ENCODE assay signal across 36 cellular contexts in the genomic region with DNA sequence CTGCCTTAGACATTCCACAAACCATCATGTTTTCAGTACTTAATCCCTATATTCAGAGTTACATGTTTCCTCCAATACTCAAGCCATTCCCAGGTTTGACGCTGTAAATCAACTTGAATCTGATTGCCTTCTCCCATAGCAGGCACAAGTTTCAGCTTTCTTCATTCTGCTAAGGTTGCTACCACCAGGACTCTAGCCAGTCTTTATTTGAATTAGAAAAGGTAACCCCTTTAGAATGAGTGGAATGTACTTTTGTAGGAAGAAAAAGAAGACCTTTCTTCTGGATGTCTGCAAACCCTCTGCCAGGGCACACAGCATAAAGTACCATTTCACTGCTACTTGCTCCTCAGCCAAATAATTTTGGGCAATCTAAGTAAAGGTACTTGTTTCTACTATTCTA. TPM values are rescaled to one million over a fixed set of nuclear protein-coding genes. Genes with fewer than 3 reads are reported as not detected.
"Had no signal": no experiment of that assay in that cellular context is flagged by ENCODE, and none has a peak within 500 bp of the region (broad histone marks: within the 10 kb centered on the region; RNA-seq: fewer than 3 reads in every experiment).

No MANE protein-coding gene starts in this region.

- H3K4me3 ChIP-seq: heart left ventricle, left ventricle myocardium inferior, lung, mucosa of descending colon, right atrium auricular region, right lobe of liver, smooth muscle cell, testis, thyroid gland, upper lobe of right lung had no signal

- H3K27me3 ChIP-seq: heart left ventricle, neutrophil, right atrium auricular region, testis, thyroid gland, upper lobe of right lung had no signal

- H3K4me1 Mint-ChIP-seq: naive thymus-derived CD4-positive, alpha-beta T cell; nephron; neural crest cell; stimulated activated memory B cell treated with anti-CD40 and anti-IgM and Interleukin-4, amounts not matched to agents 10 μg/mL and 1 μg/mL and 100 μg/mL, for 72 hours; stimulated activated naive CD8-positive, alpha-beta T cell treated with anti-CD3 and anti-CD28 coated beads, Interleukin-15, amount 100 ng/mL, for 72 hours had no signal

- H3K27ac Mint-ChIP-seq: naive thymus-derived CD4-positive, alpha-beta T cell; nephron; stimulated activated memory B cell treated with anti-CD40 and anti-IgM and Interleukin-4, amounts not matched to agents 10 μg/mL and 1 μg/mL and 100 μg/mL, for 72 hours; stimulated activated naive CD8-positive, alpha-beta T cell treated with anti-CD3 and anti-CD28 coated beads, Interleukin-15, amount 100 ng/mL, for 72 hours had no signal

- H3K9me3 ChIP-seq: heart left ventricle, left ventricle myocardium inferior, mucosa of descending colon, neutrophil, right atrium auricular region, right lobe of liver, testis, thyroid gland, upper lobe of right lung had no signal

- H3K9ac ChIP-seq: parathyroid adenoma had no signal

- H2AFZ ChIP-seq: parathyroid adenoma had no signal

- H3K9me3 Mint-ChIP-seq: nephron; neural crest cell; stimulated activated memory B cell treated with anti-CD40 and anti-IgM and Interleukin-4, amounts not matched to agents 10 μg/mL and 1 μg/mL and 100 μg/mL, for 72 hours; stimulated activated naive CD8-positive, alpha-beta T cell treated with anti-CD3 and anti-CD28 coated beads, Interleukin-15, amount 100 ng/mL, for 72 hours had no signal

- H3K4me2 ChIP-seq: smooth muscle cell had no signal

- H3K27me3 Mint-ChIP-seq: naive thymus-derived CD4-positive, alpha-beta T cell; stimulated activated memory B cell treated with anti-CD40 and anti-IgM and Interleukin-4, amounts not matched to agents 10 μg/mL and 1 μg/mL and 100 μg/mL, for 72 hours; stimulated activated naive CD8-positive, alpha-beta T cell treated with anti-CD3 and anti-CD28 coated beads, Interleukin-15, amount 100 ng/mL, for 72 hours had no signal

- DNase-seq: heart left ventricle; hypothalamus; left ventricle myocardium inferior; midbrain; mucosa of descending colon; naive thymus-derived CD4-positive, alpha-beta T cell; occipital lobe; right lobe of liver; stimulated activated CD4-positive, alpha-beta T cell treated with anti-CD3 and anti-CD28 coated beads, Interleukin-1b, Interleukin-23, amount 100 ng/mL, for 48 hours; stimulated activated CD4-positive, alpha-beta T cell treated with anti-CD3 and anti-CD28 coated beads, Interleukin-2, amount 100 ng/mL, for 48 hours; stimulated activated CD4-positive, alpha-beta T cell treated with anti-CD3 and anti-CD28 coated beads, Interleukin-4, amount 100 ng/mL, for 4 hours; stimulated activated CD8-positive, alpha-beta memory T cell treated with anti-CD3 and anti-CD28 coated beads, Interleukin-4, amount 100 ng/mL, for 48 hours; stimulated activated naive CD4-positive, alpha-beta T cell treated with Interleukin-2 at 50 U/mL for 16 hours; stimulated activated naive CD8-positive, alpha-beta T cell treated with anti-CD3 and anti-CD28 coated beads, Interleukin-15, amount 100 ng/mL, for 72 hours; substantia nigra; testis; thyroid gland; upper lobe of right lung had no signal

- H3K4me1 ChIP-seq: heart left ventricle, left ventricle myocardium inferior, parathyroid adenoma, right atrium auricular region, right lobe of liver, testis, thyroid gland, upper lobe of right lung had no signal

- ATAC-seq: heart left ventricle; mucosa of descending colon; naive thymus-derived CD4-positive, alpha-beta T cell; right lobe of liver; stimulated activated memory B cell treated with anti-CD40 and anti-IgM and Interleukin-4, amounts not matched to agents 10 μg/mL and 1 μg/mL and 100 μg/mL, for 72 hours; stimulated activated naive CD8-positive, alpha-beta T cell treated with anti-CD3 and anti-CD28 coated beads, Interleukin-15, amount 100 ng/mL, for 72 hours; upper lobe of right lung had no signal

- H3K4me3 Mint-ChIP-seq: naive thymus-derived CD4-positive, alpha-beta T cell; nephron; neural crest cell; stimulated activated memory B cell treated with anti-CD40 and anti-IgM and Interleukin-4, amounts not matched to agents 10 μg/mL and 1 μg/mL and 100 μg/mL, for 72 hours; stimulated activated naive CD8-positive, alpha-beta T cell treated with anti-CD3 and anti-CD28 coated beads, Interleukin-15, amount 100 ng/mL, for 72 hours had no signal

- H3K27ac ChIP-seq: heart left ventricle, left ventricle myocardium inferior, neutrophil, parathyroid adenoma, right atrium auricular region, right lobe of liver, testis, thyroid gland, upper lobe of right lung had no signal

- FAIRE-seq: urothelium cell line had no signal

- H3K36me3 ChIP-seq: left ventricle myocardium inferior, neutrophil, right atrium auricular region, right lobe of liver, thyroid gland, upper lobe of right lung had no signal

- H3K36me3 Mint-ChIP-seq: naive thymus-derived CD4-positive, alpha-beta T cell; stimulated activated memory B cell treated with anti-CD40 and anti-IgM and Interleukin-4, amounts not matched to agents 10 μg/mL and 1 μg/mL and 100 μg/mL, for 72 hours had no signal

- H3K79me2 ChIP-seq: parathyroid adenoma had no signal

RNA-seq across cellular contexts. Expression of a gene that starts 10.7 kb away (rescaled TPM):
- total RNA-seq: heart left ventricle; kidney epithelial cell; left ventricle myocardium inferior; lower leg skin; lung; mesenteric fat pad; mucosa of descending colon; myocyte; naive thymus-derived CD4-positive, alpha-beta T cell; neural crest cell; occipital lobe; osteocyte; posterior vena cava; pulmonary artery endothelial cell; renal cortical epithelial cell; right atrium auricular region; right lobe of liver; skeletal muscle tissue; smooth muscle cell; thyroid gland; upper lobe of right lung had no signal
- polyA plus RNA-seq: heart left ventricle; lung; naive thymus-derived CD4-positive, alpha-beta T cell; smooth muscle cell had no signal

RNA-seq across cellular contexts. Expression of a gene that starts 55.4 kb away (rescaled TPM):
- total RNA-seq: myocyte; naive thymus-derived CD4-positive, alpha-beta T cell had no signal
- polyA plus RNA-seq: naive thymus-derived CD4-positive, alpha-beta T cell had no signal
